26 cellular contexts compared by ENCODE assay signal in genomic region chr10:88458209-88458608, GRCh38.
"Had no signal": no experiment of that assay in that cellular context is flagged by ENCODE, and none has a peak within 500 bp of the region (broad histone marks: within the 10 kb centered on the region; RNA-seq: fewer than 3 reads in every experiment).

No MANE protein-coding gene starts in this region.

- DNase-seq: colonic mucosa; effector CD8-positive, alpha-beta T cell; endodermal cell; foreskin fibroblast; heart right ventricle; hippocampal formation; left cardiac atrium; left lung; natural killer cell; occipital lobe; right lobe of liver; stimulated activated CD4-positive, alpha-beta T cell treated with anti-CD3 and anti-CD28 coated beads, Interleukin-12 subunit alpha, Interleukin-12 subunit beta, amount 100 ng/mL, for 4 hours; stimulated activated CD4-positive, alpha-beta T cell treated with anti-CD3 and anti-CD28 coated beads, Interleukin-1b, Interleukin-23, amount 100 ng/mL, for 48 hours; stimulated activated CD4-positive, alpha-beta T cell treated with anti-CD3 and anti-CD28 coated beads, Interleukin-4, amount 100 ng/mL, for 1 hour; stimulated activated CD8-positive, alpha-beta memory T cell treated with anti-CD3 and anti-CD28 coated beads, Interleukin-4, amount 100 ng/mL, for 48 hours; stimulated activated naive CD8-positive, alpha-beta T cell treated with anti-CD3 and anti-CD28 coated beads, Interleukin-15, amount 100 ng/mL, for 72 hours; transverse colon; upper lobe of right lung had no signal

- H3K4me3 ChIP-seq: colonic mucosa, gastroesophageal sphincter, heart right ventricle, left lung, right lobe of liver, smooth muscle cell, suprapubic skin, transverse colon, upper lobe of right lung, vagina had no signal

- H3K27ac ChIP-seq: colonic mucosa, epithelial cell of prostate, gastroesophageal sphincter, heart right ventricle, left lung, parathyroid adenoma, right lobe of liver, suprapubic skin, transverse colon, upper lobe of right lung had no signal

- H3K9ac ChIP-seq: parathyroid adenoma had no signal

- ATAC-seq: esophagus mucosa; gastroesophageal sphincter; heart right ventricle; left cardiac atrium; left lung; natural killer cell; right lobe of liver; stimulated activated naive CD8-positive, alpha-beta T cell treated with anti-CD3 and anti-CD28 coated beads, Interleukin-15, amount 100 ng/mL, for 72 hours; upper lobe of right lung had no signal

- H2AFZ ChIP-seq: parathyroid adenoma had no signal

- FAIRE-seq: islet of Langerhans had no signal

- H3K4me1 ChIP-seq: colonic mucosa, gastroesophageal sphincter, left lung, suprapubic skin, transverse colon, upper lobe of right lung had no signal

- H3K27me3 ChIP-seq: colonic mucosa, gastroesophageal sphincter, heart right ventricle, left lung, right lobe of liver, suprapubic skin, transverse colon, upper lobe of right lung, vagina had no signal

- H3K79me2 ChIP-seq: parathyroid adenoma had no signal

- H3K36me3 ChIP-seq: colonic mucosa, gastroesophageal sphincter, heart right ventricle, left lung, right lobe of liver, suprapubic skin, transverse colon, upper lobe of right lung, vagina had no signal

- H3K4me2 ChIP-seq: smooth muscle cell had no signal

- H3K9me3 ChIP-seq: colonic mucosa, gastroesophageal sphincter, heart right ventricle, left lung, right lobe of liver, suprapubic skin, transverse colon, upper lobe of right lung, vagina had no signal
